In the genomic region with DNA sequence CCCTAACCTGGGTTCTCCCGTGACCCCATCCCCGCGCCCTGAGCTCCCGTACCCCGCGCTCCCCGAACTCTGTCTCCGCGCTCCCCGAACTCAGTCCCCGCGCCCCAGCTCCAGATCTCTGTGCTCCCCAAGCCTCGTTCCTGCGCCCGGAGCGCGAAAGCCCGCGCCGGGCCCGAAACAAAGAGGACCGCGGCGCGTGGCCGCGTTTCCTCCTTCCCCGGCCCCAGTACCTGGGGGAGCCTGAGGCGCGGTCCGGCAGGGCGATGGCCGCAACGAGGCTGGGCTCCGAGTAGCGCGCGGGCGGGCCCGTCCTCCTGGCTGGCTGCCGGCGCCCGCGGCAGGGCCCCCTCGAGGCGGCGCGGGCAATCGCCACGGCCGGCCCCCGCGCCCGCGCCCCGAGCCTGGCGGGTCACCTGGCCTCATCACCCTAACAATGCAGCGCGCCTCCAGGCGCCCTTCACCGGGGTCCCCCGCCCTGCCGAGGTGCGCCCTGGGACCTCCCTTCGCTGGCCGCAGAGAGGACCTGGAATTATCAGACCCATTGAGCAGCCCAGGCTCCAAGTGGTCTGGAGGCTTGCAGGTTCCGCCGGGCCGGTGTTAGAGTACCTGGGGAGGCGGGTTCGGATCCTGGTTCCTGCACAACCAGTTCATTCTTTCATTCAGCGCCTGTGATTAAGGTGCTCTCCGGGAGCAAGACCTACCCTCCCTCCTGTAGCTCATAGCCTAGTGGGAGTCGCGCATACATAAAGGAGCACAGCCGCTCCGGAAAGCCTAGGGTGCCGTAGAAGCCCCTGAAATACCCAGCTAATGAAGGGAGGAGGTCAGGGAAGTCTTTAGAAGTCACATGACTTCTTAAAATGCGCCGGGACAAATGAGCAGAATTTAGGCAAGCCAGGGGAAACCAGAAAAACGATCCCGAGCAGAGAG, we compare ENCODE assay signal across 1 cellular context.
TF ChIP-seq lines count a peak whose summit lies in the region.

A gene (minus strand): TSS at position 291 of the 927 bp plus-strand sequence. CDS start 142,475 bp downstream, outside the sequence.

TF ChIP-seq in K562, 482 proteins besides CTCF, POLR2A, EP300 and RAD21 (continued from another document):
- TF ChIP-seq, protein P1, sequence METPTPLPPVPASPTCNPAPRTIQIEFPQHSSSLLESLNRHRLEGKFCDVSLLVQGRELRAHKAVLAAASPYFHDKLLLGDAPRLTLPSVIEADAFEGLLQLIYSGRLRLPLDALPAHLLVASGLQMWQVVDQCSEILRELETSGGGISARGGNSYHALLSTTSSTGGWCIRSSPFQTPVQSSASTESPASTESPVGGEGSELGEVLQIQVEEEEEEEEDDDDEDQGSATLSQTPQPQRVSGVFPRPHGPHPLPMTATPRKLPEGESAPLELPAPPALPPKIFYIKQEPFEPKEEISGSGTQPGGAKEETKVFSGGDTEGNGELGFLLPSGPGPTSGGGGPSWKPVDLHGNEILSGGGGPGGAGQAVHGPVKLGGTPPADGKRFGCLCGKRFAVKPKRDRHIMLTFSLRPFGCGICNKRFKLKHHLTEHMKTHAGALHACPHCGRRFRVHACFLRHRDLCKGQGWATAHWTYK (CRISPR knock-in tag; IDR thresholded peaks at IDR 0.05), result no peak
- TF ChIP-seq, protein P2, sequence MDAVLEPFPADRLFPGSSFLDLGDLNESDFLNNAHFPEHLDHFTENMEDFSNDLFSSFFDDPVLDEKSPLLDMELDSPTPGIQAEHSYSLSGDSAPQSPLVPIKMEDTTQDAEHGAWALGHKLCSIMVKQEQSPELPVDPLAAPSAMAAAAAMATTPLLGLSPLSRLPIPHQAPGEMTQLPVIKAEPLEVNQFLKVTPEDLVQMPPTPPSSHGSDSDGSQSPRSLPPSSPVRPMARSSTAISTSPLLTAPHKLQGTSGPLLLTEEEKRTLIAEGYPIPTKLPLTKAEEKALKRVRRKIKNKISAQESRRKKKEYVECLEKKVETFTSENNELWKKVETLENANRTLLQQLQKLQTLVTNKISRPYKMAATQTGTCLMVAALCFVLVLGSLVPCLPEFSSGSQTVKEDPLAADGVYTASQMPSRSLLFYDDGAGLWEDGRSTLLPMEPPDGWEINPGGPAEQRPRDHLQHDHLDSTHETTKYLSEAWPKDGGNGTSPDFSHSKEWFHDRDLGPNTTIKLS (IDR thresholded peaks at IDR 0.05; ENCODE audit: borderline replicate concordance, low read depth), result no peak
- TF ChIP-seq BRF1 (IDR thresholded peaks at IDR 0.05; ENCODE audit: borderline replicate concordance, extremely low read depth, insufficient read length) (no peak), SMAD2 (IDR thresholded peaks at IDR 0.05; ENCODE audit: low read depth, low read length) (no peak), STAT5A (IDR thresholded peaks at IDR 0.05; ENCODE audit: borderline replicate concordance, low read length) (no peak), TBL1XR1 (IDR thresholded peaks at IDR 0.05; ENCODE audit: low read length in 2 of 2) (no peak)
- TF ChIP-seq, protein P3, sequence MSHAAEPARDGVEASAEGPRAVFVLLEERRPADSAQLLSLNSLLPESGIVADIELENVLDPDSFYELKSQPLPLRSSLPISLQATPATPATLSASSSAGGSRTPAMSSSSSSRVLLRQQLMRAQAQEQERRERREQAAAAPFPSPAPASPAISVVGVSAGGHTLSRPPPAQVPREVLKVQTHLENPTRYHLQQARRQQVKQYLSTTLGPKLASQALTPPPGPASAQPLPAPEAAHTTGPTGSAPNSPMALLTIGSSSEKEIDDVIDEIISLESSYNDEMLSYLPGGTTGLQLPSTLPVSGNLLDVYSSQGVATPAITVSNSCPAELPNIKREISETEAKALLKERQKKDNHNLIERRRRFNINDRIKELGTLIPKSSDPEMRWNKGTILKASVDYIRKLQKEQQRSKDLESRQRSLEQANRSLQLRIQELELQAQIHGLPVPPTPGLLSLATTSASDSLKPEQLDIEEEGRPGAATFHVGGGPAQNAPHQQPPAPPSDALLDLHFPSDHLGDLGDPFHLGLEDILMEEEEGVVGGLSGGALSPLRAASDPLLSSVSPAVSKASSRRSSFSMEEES (CRISPR knock-in tag; IDR thresholded peaks at IDR 0.05), result peak; percentile 63; the same call in 1 of the 2 replicates
TF ChIP-seq in K562: peak in this region for 1.
